In genomic region chr21:15868940-15869339, GRCh38 we compare ENCODE assay signal across 28 cellular contexts.
A peak's percentile ranks its signal among the peaks of the same experiment; 100 is the strongest.
DNase-seq lines count a peak whose midpoint lies in the region; ATAC-seq, FAIRE-seq and TF ChIP-seq lines count a peak whose summit lies in the region.
"Had no signal": no experiment of that assay in that cellular context is flagged by ENCODE, and none has a peak within 500 bp of the region (broad histone marks: within the 10 kb centered on the region; RNA-seq: fewer than 3 reads in every experiment).

No MANE protein-coding gene starts in this region.

- H3K27ac Mint-ChIP-seq in natural killer cell (peak overlapping the region; percentile 31 to 43), WTC11 (no peak overlapping the region)
- H3K27ac Mint-ChIP-seq in natural killer cell treated with Interleukin-12 subunit alpha and Interleukin-12 subunit beta and Interleukin-15 and Interleukin-18, amount 100 ng/mL, for 72 hours: no peak overlapping the region
- H3K27ac Mint-ChIP-seq: CD14-positive monocyte; CD4-positive, CD25-positive, alpha-beta regulatory T cell had no signal

- no peak for TF ChIP-seq RAD21 in H1 (IDR thresholded peaks at IDR 0.05 in 1 of 2, conservative IDR thresholded peaks at IDR 0.05 in 1 of 2; ENCODE audit: low read depth in 2 of 2, low read length in 2 of 2)

- no peaks in the 10 kb centered on the region for H3K9me3 ChIP-seq in HEK293 (ENCODE audit: control insufficient read depth, insufficient read depth, low read depth, low read length)
- no peaks in the 10 kb centered on the region for H3K9me3 ChIP-seq in H1 (ENCODE audit: insufficient read depth in 2 of 2, low read depth in 1 of 2, low read length in 1 of 2)
- H3K9me3 ChIP-seq: BE2C had no signal

- H3K4me3 ChIP-seq in HEK293 (ENCODE audit: low read depth, low read length): no peak overlapping the region
- no peak overlapping the region for H3K4me3 ChIP-seq in H1 (ENCODE audit: extremely low read depth in 1 of 4, insufficient read depth in 2 of 4, low read depth in 3 of 4, low read length in 4 of 4)
- H3K4me3 ChIP-seq: BLaER1, GM12878 had no signal

- H3K4me2 ChIP-seq in H1 (ENCODE audit: insufficient read depth in 1 of 2, low read depth in 2 of 2, low read length in 2 of 2): no peak overlapping the region
- H3K4me2 ChIP-seq: BLaER1 had no signal

- H3K27me3 ChIP-seq in H1 (replicated peaks in 1 of 4; ENCODE audit: control insufficient read depth in 3 of 4, extremely low read depth in 1 of 4, insufficient read depth in 3 of 4, low read length in 3 of 4): no peaks in the 10 kb centered on the region
- H3K27me3 ChIP-seq: BE2C, BLaER1 had no signal

- intact Hi-C loops in natural killer cell (cut with micrococcal nuclease): no loop called here

- H2BK12ac ChIP-seq in H1 (ENCODE audit: low read depth, low read length): no peak overlapping the region

- H3K4me1 Mint-ChIP-seq in natural killer cell: peaks cover 0 to 5% of the 10 kb centered on the region in 2 donors
- H3K4me1 Mint-ChIP-seq in natural killer cell treated with Interleukin-12 subunit alpha and Interleukin-12 subunit beta and Interleukin-15 and Interleukin-18, amount 100 ng/mL, for 72 hours (ENCODE audit: low read depth in 2 of 2): no peaks in the 10 kb centered on the region
- no peaks in the 10 kb centered on the region for H3K4me1 Mint-ChIP-seq in WTC11
- H3K4me1 Mint-ChIP-seq: CD14-positive monocyte; CD4-positive, alpha-beta memory T cell had no signal

- TF ChIP-seq POLR2A in H1 (IDR thresholded peaks at IDR 0.05; ENCODE audit: control extremely low read depth in 1 of 2, low read depth in 2 of 2, low read length in 2 of 2): no peak

- DNase-seq in natural killer cell: no peak
- no peak for DNase-seq in natural killer cell treated with Interleukin-12 subunit alpha and Interleukin-12 subunit beta and Interleukin-15 and Interleukin-18, amount 100 ng/mL, for 72 hours (ENCODE audit: low spot score)
- no peak for DNase-seq in WTC11 (ENCODE audit: low spot score)
- no peak for DNase-seq in H1 (ENCODE audit: low read depth in 1 of 2, low spot score in 2 of 2)
- no peak for DNase-seq in NCI-H774 (lab: John Stamatoyannopoulos, UW)
- no peak for DNase-seq in NCI-H1048 (lab: John Stamatoyannopoulos, UW)
- DNase-seq: 8988T; ACHN; BE2C; C1 segment of cervical spinal cord; CD4-positive, alpha-beta memory T cell; CD4-positive, CD25-positive, alpha-beta regulatory T cell; CD8-positive, alpha-beta memory T cell; COR-L47; DMS 273 treated with DMSO at 0.1 percent for 48 hours; DMS153; DMS53; DMS79; DND-41; EL; GDM1 had no signal

- no peak for ATAC-seq in natural killer cell
- ATAC-seq in natural killer cell treated with Interleukin-12 subunit alpha and Interleukin-12 subunit beta and Interleukin-15 and Interleukin-18, amount 100 ng/mL, for 72 hours: no peak
- ATAC-seq in WTC11: no peak
- ATAC-seq in HG02759 (IDR thresholded peaks at IDR 0.05; ENCODE audit: unreplicated experiment): no peak
- ATAC-seq: GM12878 had no signal

- no peaks in the 10 kb centered on the region for H3K79me2 ChIP-seq in H1 (ENCODE audit: control insufficient read depth in 1 of 2, insufficient read depth in 2 of 2, low read length in 2 of 2)

- TF ChIP-seq EP300 in H1 (IDR thresholded peaks at IDR 0.05; ENCODE audit: borderline replicate concordance in 1 of 2, low read depth in 2 of 2, low read length in 2 of 2): no peak

- H2BK15ac ChIP-seq in H1 (ENCODE audit: low read length): no peak overlapping the region

- no peak overlapping the region for H2BK120ac ChIP-seq in H1 (replicated peaks; ENCODE audit: low read depth, low read length)

- no peak overlapping the region for H4K5ac ChIP-seq in H1 (ENCODE audit: insufficient read length, low read depth, low read length)

- H3K9me3 Mint-ChIP-seq in natural killer cell (no peaks in the 10 kb centered on the region), WTC11 (no peaks in the 10 kb centered on the region)
- H3K9me3 Mint-ChIP-seq in natural killer cell treated with Interleukin-12 subunit alpha and Interleukin-12 subunit beta and Interleukin-15 and Interleukin-18, amount 100 ng/mL, for 72 hours: no peaks in the 10 kb centered on the region
- H3K9me3 Mint-ChIP-seq: CD4-positive, alpha-beta memory T cell; CD4-positive, CD25-positive, alpha-beta regulatory T cell; CD8-positive, alpha-beta memory T cell had no signal

- POLR2A ChIA-PET in HEK293 (lab: Yijun Ruan, JAX): no interaction called here
- POLR2A ChIA-PET in WTC11 (lab: Charles Lee): no interaction called here
- POLR2A ChIA-PET in H1 (lab: Charles Lee; ENCODE audit: partially characterized antibody): no interaction called here

- H3K23ac ChIP-seq in H1 (ENCODE audit: insufficient read length): no peak overlapping the region

- WGBS in H1 (ENCODE audit: extremely low coverage in 1 of 2, insufficient coverage in 1 of 2, insufficient read length in 1 of 2, insufficient replicate concordance in 2 of 2, low coverage in 1 of 2, low lambda C conversion rate in 2 of 2, missing lambda C conversion rate in 1 of 2), 2 experiments: 88% methylated on average over 4 of the region's 4 CpGs; no CpG with 5 or more reads in 1 of the 2 experiments

- no peak overlapping the region for H3K14ac ChIP-seq in H1 (ENCODE audit: insufficient read length)

- H3K4me3 Mint-ChIP-seq in natural killer cell: no peak overlapping the region
- H3K4me3 Mint-ChIP-seq in natural killer cell treated with Interleukin-12 subunit alpha and Interleukin-12 subunit beta and Interleukin-15 and Interleukin-18, amount 100 ng/mL, for 72 hours: no peak overlapping the region
- no peak overlapping the region for H3K4me3 Mint-ChIP-seq in WTC11
- H3K4me3 Mint-ChIP-seq: CD14-positive monocyte; CD4-positive, alpha-beta memory T cell; CD4-positive, CD25-positive, alpha-beta regulatory T cell; CD8-positive, alpha-beta memory T cell had no signal

- H3K36me3 ChIP-seq in HEK293 (ENCODE audit: control insufficient read depth in 2 of 2, insufficient read depth in 1 of 2, low read length in 2 of 2) (peaks cover 24 to 25% of the 10 kb centered on the region in 2 experiments), H1 (ENCODE audit: control insufficient read depth in 2 of 4, insufficient read depth in 4 of 4, low read length in 3 of 4) (peaks cover 0 to 45% (median 6%) of the 10 kb centered on the region in 4 experiments; a peak in 7 of 8 replicates)
- H3K36me3 ChIP-seq: BE2C had no signal

- 0 out of 2 replicates have a peak, but pooled peaks cover under 1% of the 10 kb centered on the region for H3K4me1 ChIP-seq in HEK293 (ENCODE audit: control insufficient read depth, insufficient read depth, low read length)
- no peaks in the 10 kb centered on the region for H3K4me1 ChIP-seq in H1 (replicated peaks in 1 of 4; ENCODE audit: control insufficient read depth in 3 of 4, insufficient read depth in 4 of 4, low read length in 3 of 4)
- H3K4me1 ChIP-seq: BE2C had no signal

- H3K36me3 Mint-ChIP-seq in natural killer cell (peaks cover 9% of the 10 kb centered on the region), WTC11 (peaks cover 17% of the 10 kb centered on the region)
- peaks cover 6% of the 10 kb centered on the region for H3K36me3 Mint-ChIP-seq in natural killer cell treated with Interleukin-12 subunit alpha and Interleukin-12 subunit beta and Interleukin-15 and Interleukin-18, amount 100 ng/mL, for 72 hours

- no peak overlapping the region for H2AK5ac ChIP-seq in H1 (ENCODE audit: low read depth, low read length)

- H4K8ac ChIP-seq in H1 (ENCODE audit: extremely low read depth, insufficient read depth, low read length): no peak overlapping the region

- no peak overlapping the region for H3K56ac ChIP-seq in H1 (replicated peaks; ENCODE audit: insufficient read length, low read depth, low read length)

- no peaks in the 10 kb centered on the region for H3K79me1 ChIP-seq in H1 (ENCODE audit: low read depth, low read length)

- CTCF ChIA-PET in HEK293 (lab: Yijun Ruan, JAX) (no interaction called here), WTC11 (lab: Charles Lee) (interaction anchor here (0.7 kb wide), 1 partner anchor 27 kb away, joined by 3 read pairs; no protein-coding TSS in a partner anchor), H1 (lab: Charles Lee; ENCODE audit: partially characterized antibody) (interaction anchor here (0.6 kb wide), 1 partner anchor 86 kb away, joined by 3 read pairs; no protein-coding TSS in a partner anchor)

- H3K9ac ChIP-seq in H1 (replicated peaks in 1 of 4; ENCODE audit: extremely low read depth in 1 of 4, low read depth in 3 of 4, low read length in 3 of 4): no peak overlapping the region
- H3K9ac ChIP-seq: BLaER1 had no signal

- H2BK20ac ChIP-seq in H1 (ENCODE audit: low read length): no peak overlapping the region

- H3K4ac ChIP-seq in H1 (replicated peaks; ENCODE audit: insufficient read length, low read depth, low read length): no peak overlapping the region

- FAIRE-seq in H1 (lab: Jason Lieb, UNC): no peak
- FAIRE-seq: GM12878, GM12892, GM19239 had no signal

- H3K27ac ChIP-seq in HEK293 (ENCODE audit: extremely low read depth, low read depth, low read length): no peak overlapping the region
- no peak overlapping the region for H3K27ac ChIP-seq in H1 (ENCODE audit: low read depth, low read length)

- H4K20me1 ChIP-seq in H1 (replicated peaks in 1 of 2; ENCODE audit: control insufficient read depth in 1 of 2, insufficient read depth in 2 of 2, low read length in 2 of 2): no peaks in the 10 kb centered on the region
- H4K20me1 ChIP-seq: BLaER1 had no signal

- no peak overlapping the region for H2BK5ac ChIP-seq in H1 (ENCODE audit: low read depth, low read length)

- no peak overlapping the region for H2AFZ ChIP-seq in H1 (ENCODE audit: low read length)

- TF ChIP-seq CTCF in natural killer cell (IDR thresholded peaks at IDR 0.05) (no peak), HEK293 (tag by site-specific recombination; IDR thresholded peaks at IDR 0.05) (no peak), WTC11 (IDR thresholded peaks at IDR 0.05) (no peak), H1 (IDR thresholded peaks at IDR 0.05; ENCODE audit: control extremely low read depth in 1 of 3, insufficient read depth in 1 of 3, low read depth in 1 of 3, low read length in 3 of 3) (no peak)

- H3K27me3 Mint-ChIP-seq in natural killer cell (ENCODE audit: low read depth in 2 of 2) (no peaks in the 10 kb centered on the region), WTC11 (ENCODE audit: low read depth) (no peaks in the 10 kb centered on the region)
- no peaks in the 10 kb centered on the region for H3K27me3 Mint-ChIP-seq in natural killer cell treated with Interleukin-12 subunit alpha and Interleukin-12 subunit beta and Interleukin-15 and Interleukin-18, amount 100 ng/mL, for 72 hours
- H3K27me3 Mint-ChIP-seq: CD4-positive, alpha-beta memory T cell; CD4-positive, CD25-positive, alpha-beta regulatory T cell; CD8-positive, alpha-beta memory T cell had no signal

- H3K18ac ChIP-seq in H1 (ENCODE audit: extremely low read depth, low read length): no peak overlapping the region

- no peak overlapping the region for H4K91ac ChIP-seq in H1 (replicated peaks; ENCODE audit: insufficient read length, low read length)

- H3K23me2 ChIP-seq in H1 (ENCODE audit: low read depth, low read length): no peaks in the 10 kb centered on the region

TF ChIP-seq in HEK293, 187 proteins besides CTCF, POLR2A, EP300 and RAD21 (continues in another document):
- TF ChIP-seq ZNF121 (tag by site-specific recombination; IDR thresholded peaks at IDR 0.05): peak; percentile 66; the same call in 1 of the 2 replicates

TF ChIP-seq in WTC11, 78 proteins besides CTCF, POLR2A, EP300 and RAD21 (continues in another document):
- no peak for TF ChIP-seq MXD4 (CRISPR knock-in tag; IDR thresholded peaks at IDR 0.05; ENCODE audit: borderline replicate concordance)

Comparison
In these comparisons a context has a peak if more than half of its experiments do, and no peak if none do; other contexts are left out.
1. H3K27ac Mint-ChIP-seq: peak in natural killer cell (2 of 2); none in natural killer cell treated with Interleukin-12 subunit alpha and Interleukin-12 subunit beta and Interleukin-15 and Interleukin-18, amount 100 ng/mL, for 72 hours (0 of 2) and WTC11 (single experiment).